Comparison of ENCODE assay signal across 9 cellular contexts in genomic region chr13:106562301-106562700, GRCh38. TPM values are rescaled to one million over a fixed set of nuclear protein-coding genes. Genes with fewer than 3 reads are reported as not detected.
A peak's percentile ranks its signal among the peaks of the same experiment; 100 is the strongest.
DNase-seq lines count a peak whose midpoint lies in the region; ATAC-seq, FAIRE-seq and TF ChIP-seq lines count a peak whose summit lies in the region.
"Had no signal": no experiment of that assay in that cellular context is flagged by ENCODE, and none has a peak within 500 bp of the region (broad histone marks: within the 10 kb centered on the region; RNA-seq: fewer than 3 reads in every experiment).

No MANE protein-coding gene starts in this region.

- no peaks in the 10 kb centered on the region for H3K27me3 ChIP-seq in CD4-positive, alpha-beta memory T cell (ENCODE audit: insufficient read depth, low read length)
- H3K27me3 ChIP-seq in astrocyte (ENCODE audit: insufficient read depth, low read length): no peaks in the 10 kb centered on the region
- no peaks in the 10 kb centered on the region for H3K27me3 ChIP-seq in dorsolateral prefrontal cortex

- H3K79me2 ChIP-seq in astrocyte (ENCODE audit: insufficient read depth, low read length): peaks cover 100% of the 10 kb centered on the region

- H3K36me3 ChIP-seq in CD4-positive, alpha-beta memory T cell (ENCODE audit: insufficient read depth, low read length): peaks cover 18% of the 10 kb centered on the region
- peaks cover 20% of the 10 kb centered on the region for H3K36me3 ChIP-seq in astrocyte (ENCODE audit: insufficient read depth, low read length)

- H3K4me3 Mint-ChIP-seq in CD4-positive, alpha-beta memory T cell: peak overlapping the region in 6 of 8 donors; percentile 9 to 78 (median 53)
- H3K4me3 Mint-ChIP-seq in astrocyte (ENCODE audit: unreplicated experiment): no peak overlapping the region
- H3K4me3 Mint-ChIP-seq in nephron: peak overlapping the region in 2 of 3 experiments; percentile 26 to 28
- H3K4me3 Mint-ChIP-seq in MCF 10A (ENCODE audit: unreplicated experiment): no peak overlapping the region

- no peaks in the 10 kb centered on the region for H3K9me3 ChIP-seq in CD4-positive, alpha-beta memory T cell (ENCODE audit: control insufficient read depth in 1 of 2, low read length in 2 of 2)
- H3K9me3 ChIP-seq in astrocyte (ENCODE audit: insufficient read depth, low read depth, low read length): no peaks in the 10 kb centered on the region

- peaks cover 89% of the 10 kb centered on the region for H4K20me1 ChIP-seq in astrocyte (ENCODE audit: insufficient read depth, low read length)

- CTCF ChIA-PET in CD4-positive, alpha-beta memory T cell (lab: Charles Lee; ENCODE audit: partially characterized antibody): no interaction called here
- CTCF ChIA-PET in MCF 10A (lab: Yijun Ruan, JAX): interaction anchor here (0.9 to 1.5 kb wide), 3 partner anchors 9 to 564 kb away, joined by 3 to 4 read pairs (median 3); no protein-coding TSS in a partner anchor

- peaks cover 13 to 39% of the 10 kb centered on the region in 2 donors for H3K36me3 Mint-ChIP-seq in CD4-positive, alpha-beta memory T cell
- peaks cover 6% of the 10 kb centered on the region for H3K36me3 Mint-ChIP-seq in astrocyte (ENCODE audit: low read depth, unreplicated experiment)
- H3K36me3 Mint-ChIP-seq in nephron (ENCODE audit: low read depth): peaks cover 26% of the 10 kb centered on the region
- H3K36me3 Mint-ChIP-seq in MCF 10A (ENCODE audit: insufficient read depth, unreplicated experiment): peaks cover 29% of the 10 kb centered on the region

- no peak overlapping the region for H2AFZ ChIP-seq in astrocyte (ENCODE audit: low read depth, low read length)

- H3K27ac ChIP-seq in CD4-positive, alpha-beta memory T cell (ENCODE audit: low read depth, low read length): no peak overlapping the region
- H3K27ac ChIP-seq in astrocyte (ENCODE audit: low read depth, low read length) (no peak overlapping the region), dorsolateral prefrontal cortex (peak overlapping the region in 13 of 59 donors; percentile 2 to 53 (median 29))

- intact Hi-C loops in CD4-positive, alpha-beta memory T cell (cut with micrococcal nuclease): loop anchor here (5.0 kb wide), 1 partner anchor 60 kb away; no protein-coding TSS in a partner anchor
- intact Hi-C loops in MCF 10A (cut with micrococcal nuclease): loop anchor here (10.0 kb wide), 1 partner anchor 362 kb away; no protein-coding TSS in a partner anchor
- intact Hi-C loops in dorsolateral prefrontal cortex (cut with DNase I): loop anchor here in 1 of 2 donors (10.0 kb wide), 1 partner anchor 352 kb away; no protein-coding TSS in a partner anchor

- no peak overlapping the region for H3K4me3 ChIP-seq in CD4-positive, alpha-beta memory T cell (ENCODE audit: low read length in 2 of 2)
- no peak overlapping the region for H3K4me3 ChIP-seq in astrocyte (ENCODE audit: insufficient read depth, low read depth, low read length)
- peak overlapping the region in 2 of 59 donors; percentile 18 to 33 for H3K4me3 ChIP-seq in dorsolateral prefrontal cortex

- no TSS peak for BruUV-seq in MCF 10A (replicated peaks; lab: Mats Ljungman, UMichigan)

- TF ChIP-seq CTCF in astrocyte (IDR thresholded peaks at IDR 0.05; ENCODE audit: insufficient read depth, low read depth, low read length): no peak
- TF ChIP-seq CTCF in nephron (IDR thresholded peaks at IDR 0.05; ENCODE audit: unreplicated experiment in 3 of 3): no peak
- TF ChIP-seq CTCF in MCF 10A (IDR thresholded peaks at IDR 0.05; ENCODE audit: unreplicated experiment): no peak
- no peak for TF ChIP-seq CTCF in dorsolateral prefrontal cortex (IDR thresholded peaks at IDR 0.05 in 54 of 56, conservative IDR thresholded peaks at IDR 0.05 in 2 of 56; ENCODE audit: low read depth in 1 of 56, partially characterized antibody in 56 of 56)

- FAIRE-seq in astrocyte (lab: Jason Lieb, UNC): no peak

- peaks cover 75% of the 10 kb centered on the region for H3K4me1 ChIP-seq in CD4-positive, alpha-beta memory T cell (ENCODE audit: insufficient read depth, low read length)
- peaks cover 18% of the 10 kb centered on the region for H3K4me1 ChIP-seq in astrocyte (ENCODE audit: insufficient read depth, low read length)

- peak overlapping the region; percentile 53 for H3K4me2 ChIP-seq in astrocyte (ENCODE audit: low read length)

- no peak overlapping the region for H3K9ac ChIP-seq in astrocyte (ENCODE audit: low read length)

- ATAC-seq in GM19438 (IDR thresholded peaks at IDR 0.05; ENCODE audit: low read depth, unreplicated experiment): peak; percentile 0

- H3K27ac Mint-ChIP-seq in CD4-positive, alpha-beta memory T cell: peak overlapping the region in 5 of 7 donors; percentile 2 to 60 (median 55)
- H3K27ac Mint-ChIP-seq in astrocyte (ENCODE audit: unreplicated experiment): no peak overlapping the region
- peak overlapping the region in 1 of 3 experiments; percentile 59 for H3K27ac Mint-ChIP-seq in nephron
- no peak overlapping the region for H3K27ac Mint-ChIP-seq in MCF 10A (ENCODE audit: low read depth, unreplicated experiment)

- no peaks in the 10 kb centered on the region for H3K27me3 Mint-ChIP-seq in CD4-positive, alpha-beta memory T cell
- no peaks in the 10 kb centered on the region for H3K27me3 Mint-ChIP-seq in astrocyte (ENCODE audit: low read depth, unreplicated experiment)
- H3K27me3 Mint-ChIP-seq in nephron (ENCODE audit: low read depth): no peaks in the 10 kb centered on the region
- no peaks in the 10 kb centered on the region for H3K27me3 Mint-ChIP-seq in MCF 10A (ENCODE audit: insufficient read depth, unreplicated experiment)

- no peaks in the 10 kb centered on the region for H3K9me3 Mint-ChIP-seq in CD4-positive, alpha-beta memory T cell
- H3K9me3 Mint-ChIP-seq in astrocyte (ENCODE audit: unreplicated experiment) (no peaks in the 10 kb centered on the region), nephron (no peaks in the 10 kb centered on the region), MCF 10A (ENCODE audit: unreplicated experiment) (no peaks in the 10 kb centered on the region)

- DNase-seq in CD4-positive, alpha-beta memory T cell: no peak
- no peak for DNase-seq in astrocyte (ENCODE audit: low read depth)
- no peak for DNase-seq in MCF 10A (ENCODE audit: unreplicated experiment)
- DNase-seq in dorsolateral prefrontal cortex: no peak
- no peak for DNase-seq in NCI-H526 (lab: John Stamatoyannopoulos, UW)
- DNase-seq: NCI-H1417, NCI-H510A treated with DMSO at 0.1 percent for 48 hours had no signal

- POLR2A ChIA-PET in CD4-positive, alpha-beta memory T cell (lab: Charles Lee; ENCODE audit: partially characterized antibody): interaction anchor here (0.8 kb wide), 1 partner anchor 9 kb away, joined by 3 read pairs; no protein-coding TSS in a partner anchor
- POLR2A ChIA-PET in MCF 10A (lab: Yijun Ruan, JAX): interaction anchor here (1.6 to 8.8 kb wide), 3 partner anchors 11 to 58 kb away, joined by 3 to 83 read pairs (median 4); partner anchors contain the start of gene EFNB2

- H3K4me1 Mint-ChIP-seq in CD4-positive, alpha-beta memory T cell: peaks cover 64 to 90% (median 76%) of the 10 kb centered on the region in 4 donors
- H3K4me1 Mint-ChIP-seq in astrocyte (ENCODE audit: low read depth, unreplicated experiment) (peaks cover 37% of the 10 kb centered on the region), nephron (peaks cover 66% of the 10 kb centered on the region), MCF 10A (ENCODE audit: insufficient read depth, unreplicated experiment) (peaks cover 46% of the 10 kb centered on the region)

RNA-seq across cellular contexts. Expression of gene ARGLU1, which starts 5.6 kb away (rescaled TPM):
- 100 to 1,000 TPM; 229 to 252 TPM for total RNA-seq in CD4-positive, alpha-beta memory T cell
- 10 to 100 TPM; 35.4 to 37.7 TPM for polyA plus RNA-seq in CD4-positive, alpha-beta memory T cell
- 52.3 and 56.9 TPM in 2 replicates for total RNA-seq in astrocyte
- total RNA-seq in MCF 10A (2022): 91.7 and 94.4 TPM in 2 replicates
- 100 to 1,000 TPM; 101 to 209 (median 139) TPM for total RNA-seq in dorsolateral prefrontal cortex

RNA-seq across cellular contexts. Expression of gene EFNB2, which starts 26.8 kb away (rescaled TPM):
- total RNA-seq in CD4-positive, alpha-beta memory T cell: under 1 TPM; 0.25 to 0.38 TPM
- under 1 TPM in 1 of 2 donors, not detected in 1; 0.05 TPM for polyA plus RNA-seq in CD4-positive, alpha-beta memory T cell
- total RNA-seq in astrocyte (93.2 and 93.4 TPM in 2 replicates), MCF 10A (2022) (40.4 and 45.7 TPM in 2 replicates), dorsolateral prefrontal cortex (10 to 100 TPM; 19.0 to 43.3 (median 29.8) TPM)

Comparison
In these comparisons a context has a peak if more than half of its experiments do, and no peak if none do; other contexts are left out.
1. H3K27ac Mint-ChIP-seq: peak in CD4-positive, alpha-beta memory T cell (5 of 7); none in astrocyte (single experiment) and MCF 10A (single experiment).
2. H3K4me3 Mint-ChIP-seq: peak in CD4-positive, alpha-beta memory T cell (6 of 8) and nephron (2 of 3); none in astrocyte (single experiment) and MCF 10A (single experiment).
3. RNA of gene EFNB2, which starts 26.8 kb away (total RNA-seq): 93.2 to 93.4 TPM in astrocyte, 40.4 to 45.7 TPM in MCF 10A and 19.0 to 43.3 TPM in dorsolateral prefrontal cortex; 0.25 to 0.38 TPM in CD4-positive, alpha-beta memory T cell; every median in the first group is over 10 times any median in the second.